In the genomic region with DNA sequence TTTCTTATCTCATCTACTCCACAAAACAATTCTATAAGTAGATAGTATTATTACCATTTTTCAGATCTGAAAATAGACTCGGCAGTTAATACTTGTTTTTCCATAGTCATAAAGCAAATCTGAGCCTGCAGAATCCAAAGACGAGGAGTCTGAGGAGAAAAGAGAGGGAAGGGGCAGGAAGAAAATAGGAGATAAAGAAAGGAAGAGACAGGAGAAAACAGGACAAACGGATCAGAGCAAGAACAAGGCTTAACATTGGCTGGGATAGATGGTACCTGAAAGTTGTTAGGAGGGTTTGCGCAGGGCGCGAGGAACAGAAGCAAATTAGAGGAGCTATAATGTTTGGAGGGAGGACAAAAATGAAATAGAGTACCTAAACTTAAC, we compare ENCODE assay signal across 8 cellular contexts. TPM values are rescaled to one million over a fixed set of nuclear protein-coding genes. Genes with fewer than 3 reads are reported as not detected.
DNase-seq lines count a peak whose midpoint lies in the region; ATAC-seq and TF ChIP-seq lines count a peak whose summit lies in the region.

No MANE protein-coding gene starts in this region.

- 30 to 36% (median 33%) methylated on average over 6 of the region's 6 CpGs for WGBS in heart left ventricle, 4 donors
- WGBS in body of pancreas, 2 donors, result 28 to 35% methylated on average over 6 of the region's 6 CpGs
- WGBS in mesenchymal stem cell, result 49% methylated on average over 6 of the region's 6 CpGs
- 28% methylated on average over 6 of the region's 6 CpGs for WGBS in urinary bladder

- H3K4me2 ChIP-seq in mesenchymal stem cell (ENCODE audit: low read length, poor library complexity, severe bottlenecking), result peak overlapping the region; percentile 61

- peak overlapping the region; percentile 92 for H3K9ac ChIP-seq in mesenchymal stem cell (ENCODE audit: low read length)

- no peak overlapping the region for H3K23ac ChIP-seq in mesenchymal stem cell (ENCODE audit: low read length in 2 of 2)

- no peak overlapping the region for H2AK5ac ChIP-seq in mesenchymal stem cell (ENCODE audit: low read length, severe bottlenecking)

- peaks cover 16% of the 10 kb centered on the region for H3K79me1 ChIP-seq in mesenchymal stem cell (replicated peaks; ENCODE audit: low read length, poor library complexity, severe bottlenecking)

- DNase-seq in heart left ventricle (no peak), Right ventricle myocardium inferior (ENCODE audit: missing footprints) (no peak), body of pancreas (no peak), mesenchymal stem cell (no peak), NCI-H2196 treated with DMSO at 0.1 percent for 48 hours (lab: John Stamatoyannopoulos, UW; ENCODE audit: unreplicated experiment) (no peak)

- peaks cover 0 to 12% (median 6%) of the 10 kb centered on the region in 9 donors for H3K36me3 ChIP-seq in heart left ventricle
- no peaks in the 10 kb centered on the region for H3K36me3 ChIP-seq in body of pancreas (replicated peaks in 1 of 2; ENCODE audit: insufficient read depth in 1 of 2, low read depth in 2 of 2)
- H3K36me3 ChIP-seq in mesenchymal stem cell (ENCODE audit: control insufficient read depth in 1 of 2, insufficient read depth in 2 of 2, low read depth in 1 of 2, low read length in 2 of 2), result peaks cover 0 to 1% of the 10 kb centered on the region in 2 experiments
- no peaks in the 10 kb centered on the region for H3K36me3 ChIP-seq in urinary bladder (ENCODE audit: insufficient read depth)

- peak overlapping the region; percentile 66 to 96 (median 85) for H3K4me3 ChIP-seq in heart left ventricle
- H3K4me3 ChIP-seq in body of pancreas, result peak overlapping the region; percentile 69 to 75
- H3K4me3 ChIP-seq in mesenchymal stem cell (ENCODE audit: insufficient read depth in 1 of 2, low read depth in 1 of 2, low read length in 2 of 2), result peak overlapping the region in 1 of 2 experiments; percentile 92
- peak overlapping the region; percentile 82 for H3K4me3 ChIP-seq in urinary bladder (ENCODE audit: low read depth, low read length)

- H3K4ac ChIP-seq in mesenchymal stem cell (ENCODE audit: low read depth in 1 of 2, low read length in 2 of 2), result peak overlapping the region in 1 of 2 experiments; percentile 47

- H3K9me3 ChIP-seq in heart left ventricle, result no peaks in the 10 kb centered on the region
- H3K9me3 ChIP-seq in body of pancreas, result no peaks in the 10 kb centered on the region
- H3K9me3 ChIP-seq in mesenchymal stem cell (ENCODE audit: control insufficient read depth, low read length), result no peaks in the 10 kb centered on the region

- H4K8ac ChIP-seq in mesenchymal stem cell (ENCODE audit: low read length), result no peak overlapping the region

- H3K4me1 ChIP-seq in heart left ventricle (peaks cover 0 to 31% (median 16%) of the 10 kb centered on the region in 12 donors), body of pancreas (peaks cover 13% of the 10 kb centered on the region), mesenchymal stem cell (ENCODE audit: control insufficient read depth, insufficient read depth, low read depth, low read length) (peaks cover 2% of the 10 kb centered on the region), urinary bladder (ENCODE audit: insufficient read depth) (peaks cover 2% of the 10 kb centered on the region)

- H3K14ac ChIP-seq in mesenchymal stem cell (ENCODE audit: low read length in 2 of 2), result no peak overlapping the region

- no peak overlapping the region for H2BK120ac ChIP-seq in mesenchymal stem cell (ENCODE audit: low read depth, low read length)

- H3K27ac ChIP-seq in heart left ventricle (peak overlapping the region in 11 of 12 donors; percentile 68 to 96 (median 88)), body of pancreas (peak overlapping the region; percentile 86 to 95 (median 92)), mesenchymal stem cell (ENCODE audit: low read length, poor library complexity, severe bottlenecking) (peak overlapping the region; percentile 28), urinary bladder (ENCODE audit: low read depth) (no peak overlapping the region)

- H2AFZ ChIP-seq in mesenchymal stem cell (ENCODE audit: low read depth, low read length), result no peak overlapping the region

- no peak for ATAC-seq in heart left ventricle
- ATAC-seq in Right ventricle myocardium inferior, result no peak
- no peak for ATAC-seq in body of pancreas
- ATAC-seq in GM18861 (IDR thresholded peaks at IDR 0.05; ENCODE audit: unreplicated experiment), result no peak
- no peak for ATAC-seq in HG02610 (IDR thresholded peaks at IDR 0.05; ENCODE audit: unreplicated experiment)

- H3K27me3 ChIP-seq in heart left ventricle (no peaks in the 10 kb centered on the region), body of pancreas (no peaks in the 10 kb centered on the region), mesenchymal stem cell (ENCODE audit: control insufficient read depth in 1 of 2, insufficient read depth in 1 of 2, low read length in 2 of 2) (no peaks in the 10 kb centered on the region)

- H2BK15ac ChIP-seq in mesenchymal stem cell (ENCODE audit: low read depth, poor library complexity, severe bottlenecking), result no peak overlapping the region

- no peak overlapping the region for H4K91ac ChIP-seq in mesenchymal stem cell (ENCODE audit: low read length)

- no peak overlapping the region for H2BK5ac ChIP-seq in mesenchymal stem cell (ENCODE audit: low read depth, low read length, poor library complexity, severe bottlenecking)

- no peak for TF ChIP-seq CTCF in heart left ventricle (IDR thresholded peaks at IDR 0.05)
- TF ChIP-seq CTCF in body of pancreas (IDR thresholded peaks at IDR 0.05), result no peak

- H2BK12ac ChIP-seq in mesenchymal stem cell (ENCODE audit: low read length in 2 of 2), result no peak overlapping the region

- H3K18ac ChIP-seq in mesenchymal stem cell (ENCODE audit: low read depth in 1 of 2, low read length in 2 of 2), result no peak overlapping the region

- TF ChIP-seq POLR2A in heart left ventricle (IDR thresholded peaks at IDR 0.05), result no peak
- TF ChIP-seq POLR2A in body of pancreas (IDR thresholded peaks at IDR 0.05), result no peak

- intact Hi-C loops in heart left ventricle (cut with DNase I) (no loop called here), Right ventricle myocardium inferior (cut with DNase I) (no loop called here), body of pancreas (cut with DNase I) (no loop called here)

RNA-seq across cellular contexts. Expression of a gene that starts 0.6 kb away (rescaled TPM):
- 10 to 100 TPM; 30.9 to 61.6 (median 42.6) TPM for total RNA-seq in heart left ventricle
- polyA plus RNA-seq in heart left ventricle, result 10 to 100 TPM; 42.6 to 69.3 TPM
- 70.1 TPM for total RNA-seq in Right ventricle myocardium inferior
- total RNA-seq in body of pancreas, result 1 to 10 TPM; 5.9 to 6.5 TPM
- 33.0 TPM for polyA plus RNA-seq in mesenchymal stem cell (2013, experiment 1 of 2)
- 34.8 TPM for polyA plus RNA-seq in mesenchymal stem cell (2013, experiment 2 of 2)
- total RNA-seq in urinary bladder, result 29.3 TPM
- polyA plus RNA-seq in urinary bladder, result 17.7 TPM

RNA-seq across cellular contexts. Expression of a gene that starts 10.5 kb away (rescaled TPM):
- total RNA-seq in heart left ventricle (10 to 100 TPM; 54.2 to 86.2 (median 75.5) TPM), Right ventricle myocardium inferior (79.4 TPM), body of pancreas (10 to 100 TPM; 16.5 to 25.7 TPM), urinary bladder (41.3 TPM)
- polyA plus RNA-seq in heart left ventricle (10 to 100 TPM; 34.0 to 55.9 TPM), urinary bladder (42.2 TPM)
- 42.2 TPM for polyA plus RNA-seq in mesenchymal stem cell (2013, experiment 1 of 2)
- polyA plus RNA-seq in mesenchymal stem cell (2013, experiment 2 of 2), result 44.0 TPM

RNA-seq across cellular contexts. Expression of a gene that starts 36.0 kb away (rescaled TPM):
- 100 to 1,000 TPM in 1 of 9 donors, 10 to 100 TPM in 7, 1 to 10 TPM in 1; 5.2 to 111 (median 28.4) TPM for total RNA-seq in heart left ventricle
- polyA plus RNA-seq in heart left ventricle, result 10 to 100 TPM in 1 of 2 donors, 1 to 10 TPM in 1; 4.0 to 12.1 TPM
- total RNA-seq in Right ventricle myocardium inferior, result 10.9 TPM
- total RNA-seq in body of pancreas, result under 1 TPM in 1 of 2 donors, not detected in 1; 0.78 TPM
- 0.12 TPM for polyA plus RNA-seq in mesenchymal stem cell (2013, experiment 1 of 2)
- polyA plus RNA-seq in mesenchymal stem cell (2013, experiment 2 of 2), result 0.14 TPM
- total RNA-seq in urinary bladder, result 4.5 TPM
- polyA plus RNA-seq in urinary bladder, result 3.3 TPM
